Comparison of ENCODE assay signal across 19 cellular contexts in the genomic region with DNA sequence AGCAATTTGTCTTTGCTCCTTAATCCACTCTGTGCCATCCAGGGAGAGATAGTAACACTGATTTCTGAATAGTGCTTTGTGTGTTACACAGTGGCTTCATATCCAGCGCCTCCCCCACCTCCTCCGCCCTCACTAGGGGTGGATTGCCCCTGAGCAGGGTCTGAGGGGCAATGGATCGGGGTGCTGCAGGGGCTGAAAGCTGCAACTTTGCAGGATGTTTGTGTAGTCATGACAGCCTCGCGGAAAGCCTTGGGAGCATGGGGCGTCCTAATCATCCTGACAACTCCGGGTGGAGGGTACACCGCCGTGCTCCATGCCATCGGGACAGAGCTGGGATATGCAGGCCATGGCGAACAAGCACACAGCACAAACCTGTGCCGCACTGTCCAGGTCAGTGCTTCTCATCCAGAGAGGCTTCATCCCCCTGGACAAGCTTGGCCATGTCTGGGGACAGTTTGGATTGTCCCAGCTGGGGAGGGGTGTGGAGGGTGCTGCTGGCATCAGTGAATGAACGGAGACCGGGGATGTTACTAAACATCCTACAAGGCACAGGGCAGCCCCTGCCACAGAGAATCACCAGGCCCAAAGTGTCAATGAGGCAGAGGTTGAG.
"Had no signal": no experiment of that assay in that cellular context is flagged by ENCODE, and none has a peak within 500 bp of the region (broad histone marks: within the 10 kb centered on the region; RNA-seq: fewer than 3 reads in every experiment).

No MANE protein-coding gene starts in this region.

- H3K4me3 Mint-ChIP-seq: memory B cell; nephron progenitor cell; stimulated activated effector memory CD8-positive, alpha-beta T cell treated with anti-CD3 and anti-CD28 coated beads, Interleukin-12 subunit alpha, Interleukin-12 subunit beta, amount 100 ng/mL, for 72 hours; stimulated activated naive CD8-positive, alpha-beta T cell treated with anti-CD3 and anti-CD28 coated beads, Interleukin-15, Interleukin-2, amounts not matched to agents 100 ng/mL and 50 ng/mL, for 24 hours had no signal

- DNase-seq: dermis blood vessel endothelial cell; esophagus squamous epithelium; foreskin fibroblast; glutamatergic neuron; left ventricle myocardium inferior; lower lobe of right lung; midbrain; nephron progenitor cell; ovary; right cardiac atrium; small intestine; stimulated activated CD4-positive, alpha-beta T cell treated with anti-CD3 and anti-CD28 coated beads, Interleukin-12 subunit alpha, Interleukin-12 subunit beta, amount 100 ng/mL, for 4 hours; tibial artery; upper lobe of left lung; uterus had no signal

- ATAC-seq: gastroesophageal sphincter, lower lobe of right lung had no signal

- H3K36me3 Mint-ChIP-seq: memory B cell had no signal

- H3K27ac Mint-ChIP-seq: memory B cell; nephron progenitor cell; stimulated activated effector memory CD8-positive, alpha-beta T cell treated with anti-CD3 and anti-CD28 coated beads, Interleukin-12 subunit alpha, Interleukin-12 subunit beta, amount 100 ng/mL, for 72 hours; stimulated activated naive CD8-positive, alpha-beta T cell treated with anti-CD3 and anti-CD28 coated beads, Interleukin-15, Interleukin-2, amounts not matched to agents 100 ng/mL and 50 ng/mL, for 24 hours had no signal
